Comparison of ENCODE assay signal across 18 cellular contexts in the genomic region with DNA sequence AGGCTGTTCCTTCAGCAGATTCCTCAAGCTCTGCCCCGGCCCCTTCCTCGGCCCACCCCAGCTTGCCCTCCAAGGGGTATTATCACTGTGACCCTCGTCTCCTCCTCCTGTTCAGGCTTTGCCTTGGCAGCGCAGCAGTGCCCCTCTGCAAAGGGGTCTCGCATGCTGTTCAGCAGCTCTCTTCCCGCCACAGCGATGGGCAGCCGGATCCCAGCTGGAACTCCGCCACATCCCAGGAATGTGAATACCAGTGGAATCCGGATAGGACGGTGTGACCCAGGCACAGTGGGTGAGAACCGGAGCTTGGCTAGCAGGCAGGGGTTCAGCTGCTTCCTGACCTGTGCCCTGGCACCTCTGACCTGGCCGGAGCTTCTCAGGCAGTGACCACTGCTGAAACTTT.
"Had no signal": no experiment of that assay in that cellular context is flagged by ENCODE, and none has a peak within 500 bp of the region (broad histone marks: within the 10 kb centered on the region; RNA-seq: fewer than 3 reads in every experiment).

No MANE protein-coding gene starts in this region.

- H3K9me3 Mint-ChIP-seq: activated naive CD4-positive, alpha-beta T cell treated with anti-CD3 and anti-CD28 coated beads, Interleukin-2, amount 50 U/mL, for 24 hours; activated T-cell treated with anti-CD3 and anti-CD28 coated beads, Interleukin-2, amount 50 U/mL, for 4 hours had no signal

- H3K36me3 Mint-ChIP-seq: naive thymus-derived CD8-positive, alpha-beta T cell had no signal

- H3K4me3 ChIP-seq: adrenal gland, colonic mucosa, skin epidermis, suprapubic skin, upper lobe of left lung had no signal

- H3K9me3 ChIP-seq: adrenal gland, colonic mucosa, suprapubic skin, upper lobe of left lung had no signal

- DNase-seq: activated CD4-positive, alpha-beta T cell treated with anti-CD3 and anti-CD28 coated beads for 1 hour; activated CD8-positive, alpha-beta T cell treated with anti-CD3 and anti-CD28 coated beads for 36 hours; activated effector memory CD4-positive, alpha-beta T cell treated with anti-CD3 and anti-CD28 coated beads, Interleukin-2, amount 50 U/mL, for 16 hours; activated T-cell treated with anti-CD3 and anti-CD28 coated beads, Interleukin-2, amount 50 U/mL, for 4 hours; adrenal gland; colonic mucosa; effector CD4-positive, alpha-beta T cell; foreskin fibroblast; left ventricle myocardium superior; naive thymus-derived CD8-positive, alpha-beta T cell; stimulated activated CD4-positive, alpha-beta T cell treated with anti-CD3 and anti-CD28 coated beads, Interleukin-4, amount 100 ng/mL, for 24 hours; T1000 had no signal

- H3K27me3 ChIP-seq: adrenal gland, colonic mucosa, suprapubic skin, upper lobe of left lung had no signal

- H3K36me3 ChIP-seq: adrenal gland, colonic mucosa, suprapubic skin, upper lobe of left lung had no signal

- H3K27ac Mint-ChIP-seq: activated CD8-positive, alpha-beta T cell treated with anti-CD3 and anti-CD28 coated beads for 36 hours; activated naive CD4-positive, alpha-beta T cell treated with anti-CD3 and anti-CD28 coated beads, Interleukin-2, amount 50 U/mL, for 24 hours; naive thymus-derived CD8-positive, alpha-beta T cell; stimulated activated naive CD8-positive, alpha-beta T cell treated with anti-CD3 and anti-CD28 coated beads, Interleukin-15, Interleukin-2, amounts not matched to agents 100 ng/mL and 50 ng/mL, for 24 hours had no signal

- ATAC-seq: activated CD8-positive, alpha-beta T cell treated with anti-CD3 and anti-CD28 coated beads for 36 hours; activated T-cell treated with anti-CD3 and anti-CD28 coated beads, Interleukin-2, amount 50 U/mL, for 4 hours; naive thymus-derived CD8-positive, alpha-beta T cell had no signal

- H3K4me1 ChIP-seq: adrenal gland, colonic mucosa, suprapubic skin, upper lobe of left lung had no signal

- H3K4me3 Mint-ChIP-seq: activated CD8-positive, alpha-beta T cell treated with anti-CD3 and anti-CD28 coated beads for 36 hours; activated naive CD4-positive, alpha-beta T cell treated with anti-CD3 and anti-CD28 coated beads, Interleukin-2, amount 50 U/mL, for 24 hours; activated T-cell treated with anti-CD3 and anti-CD28 coated beads, Interleukin-2, amount 50 U/mL, for 4 hours; naive thymus-derived CD8-positive, alpha-beta T cell; stimulated activated naive CD8-positive, alpha-beta T cell treated with anti-CD3 and anti-CD28 coated beads, Interleukin-15, Interleukin-2, amounts not matched to agents 100 ng/mL and 50 ng/mL, for 24 hours had no signal

- H3K27me3 Mint-ChIP-seq: activated CD8-positive, alpha-beta T cell treated with anti-CD3 and anti-CD28 coated beads for 36 hours; activated naive CD4-positive, alpha-beta T cell treated with anti-CD3 and anti-CD28 coated beads, Interleukin-2, amount 50 U/mL, for 24 hours; memory B cell; naive thymus-derived CD8-positive, alpha-beta T cell; stimulated activated naive CD8-positive, alpha-beta T cell treated with anti-CD3 and anti-CD28 coated beads, Interleukin-15, Interleukin-2, amounts not matched to agents 100 ng/mL and 50 ng/mL, for 24 hours had no signal

- H3K27ac ChIP-seq: adrenal gland, colonic mucosa, skin epidermis, suprapubic skin, upper lobe of left lung had no signal
